In genomic region chr4:58723954-58724353, GRCh38 we compare ENCODE assay signal across 19 cellular contexts.
A peak's percentile ranks its signal among the peaks of the same experiment; 100 is the strongest.
DNase-seq lines count a peak whose midpoint lies in the region; ATAC-seq and TF ChIP-seq lines count a peak whose summit lies in the region.
"Had no signal": no experiment of that assay in that cellular context is flagged by ENCODE, and none has a peak within 500 bp of the region (broad histone marks: within the 10 kb centered on the region; RNA-seq: fewer than 3 reads in every experiment).

No MANE protein-coding gene starts in this region.

- no CpG with 5 or more reads among the region's 15 CpGs for WGBS in neuronal stem cell (ENCODE audit: extremely low coverage in 2 of 2, insufficient read length in 2 of 2, insufficient replicate concordance in 1 of 2), 2 donors

- no peak overlapping the region for H2BK120ac ChIP-seq in neuronal stem cell (ENCODE audit: low read depth, low read length)

- H2BK5ac ChIP-seq in neuronal stem cell (ENCODE audit: low read length) = no peak overlapping the region

- H3K4me3 ChIP-seq in neuronal stem cell (ENCODE audit: low read length in 2 of 2) (peak overlapping the region in 1 of 2 donors; percentile 12), upper lobe of right lung (no peak overlapping the region)
- H3K4me3 ChIP-seq: BLaER1, GM12878, GM23248 had no signal

- no peak overlapping the region for H4K91ac ChIP-seq in neuronal stem cell (ENCODE audit: low read depth, low read length, poor library complexity)

- H2BK15ac ChIP-seq in neuronal stem cell (ENCODE audit: low read length) = no peak overlapping the region

- H3K9me3 ChIP-seq in neuronal stem cell (replicated peaks in 1 of 2; ENCODE audit: control insufficient read depth in 2 of 2, insufficient read depth in 1 of 2, low read depth in 1 of 2, low read length in 2 of 2) = no peaks in the 10 kb centered on the region
- H3K9me3 ChIP-seq in upper lobe of right lung = no peaks in the 10 kb centered on the region

- no peak overlapping the region for H2BK12ac ChIP-seq in neuronal stem cell (ENCODE audit: low read length)

- no peak overlapping the region for H3K4me2 ChIP-seq in neuronal stem cell (ENCODE audit: insufficient read depth, low read length, poor library complexity, severe bottlenecking)
- H3K4me2 ChIP-seq: BLaER1 had no signal

- no peak overlapping the region for H2AK5ac ChIP-seq in neuronal stem cell (ENCODE audit: low read depth, low read length)

- no peak overlapping the region for H3K14ac ChIP-seq in neuronal stem cell (ENCODE audit: low read length)

- H3K9ac ChIP-seq in neuronal stem cell (ENCODE audit: low read depth, low read length, poor library complexity) = no peak overlapping the region
- H3K9ac ChIP-seq: BLaER1, GM23248 had no signal

- peak overlapping the region; percentile 17 for H4K8ac ChIP-seq in neuronal stem cell (ENCODE audit: low read depth, low read length)

- ATAC-seq in upper lobe of right lung = peak; percentile 15
- ATAC-seq: GM12878 had no signal

- no peak overlapping the region for H2AFZ ChIP-seq in neuronal stem cell (ENCODE audit: low read length)
- H2AFZ ChIP-seq: GM23248 had no signal

- H3K18ac ChIP-seq in neuronal stem cell (ENCODE audit: low read length) = no peak overlapping the region

- H3K27ac ChIP-seq in neuronal stem cell (replicated peaks; ENCODE audit: low read length) (no peak overlapping the region), upper lobe of right lung (no peak overlapping the region)
- H3K27ac ChIP-seq: 22Rv1, BLaER1, C4-2B, GM23248 had no signal

- no peaks in the 10 kb centered on the region for H3K4me1 ChIP-seq in neuronal stem cell (ENCODE audit: control insufficient read depth in 2 of 2, insufficient read depth in 1 of 2, low read depth in 1 of 2, low read length in 2 of 2)
- H3K4me1 ChIP-seq in upper lobe of right lung = no peaks in the 10 kb centered on the region
- H3K4me1 ChIP-seq: BLaER1 had no signal

- no peaks in the 10 kb centered on the region for H3K27me3 ChIP-seq in neuronal stem cell (ENCODE audit: control insufficient read depth in 3 of 3, insufficient read depth in 3 of 3, low read depth in 1 of 3, low read length in 3 of 3)
- H3K27me3 ChIP-seq in upper lobe of right lung = no peaks in the 10 kb centered on the region
- H3K27me3 ChIP-seq: BLaER1 had no signal

- H3K4ac ChIP-seq in neuronal stem cell (ENCODE audit: low read length) = no peak overlapping the region

- H3K79me1 ChIP-seq in neuronal stem cell (ENCODE audit: low read depth, low read length) = no peaks in the 10 kb centered on the region

- no peaks in the 10 kb centered on the region for H3K36me3 ChIP-seq in neuronal stem cell (replicated peaks in 1 of 2; ENCODE audit: control insufficient read depth in 2 of 2, insufficient read depth in 2 of 2, low read length in 2 of 2)
- no peaks in the 10 kb centered on the region for H3K36me3 ChIP-seq in upper lobe of right lung
- H3K36me3 ChIP-seq: BLaER1 had no signal

- TF ChIP-seq CTCF in upper lobe of right lung (IDR thresholded peaks at IDR 0.05) = no peak

- intact Hi-C loops in upper lobe of right lung (cut with DNase I) = no loop called here

- H3K23ac ChIP-seq in neuronal stem cell (ENCODE audit: low read depth, low read length, poor library complexity) = peak overlapping the region; percentile 55

- DNase-seq in activated gamma-delta T cell (lab: John Stamatoyannopoulos, UW) (peak; percentile 7), activated gamma-delta T cell treated with Interleukin-2 at 50 U/mL for 16 hours (no peak), neuronal stem cell (ENCODE audit: low spot score) (no peak), upper lobe of right lung (no peak), NCI-H1436 treated with DMSO at 0.1 percent for 48 hours (lab: John Stamatoyannopoulos, UW) (no peak), HK-2 (ENCODE audit: unreplicated experiment) (no peak)
- DNase-seq: CD4-positive, alpha-beta T cell; CD8-positive, alpha-beta memory T cell; DMS 273 treated with DMSO at 0.1 percent for 48 hours; DMS79; EL; GDM1; GM23248; H7; HCEC 1CT had no signal
